ENCODE assay signal across 10 cellular contexts in genomic region chr9:129613520-129614175, GRCh38. TPM values are rescaled to one million over a fixed set of nuclear protein-coding genes. Genes with fewer than 3 reads are reported as not detected.
A peak's percentile ranks its signal among the peaks of the same experiment; 100 is the strongest.
DNase-seq lines count a peak whose midpoint lies in the region; ATAC-seq and TF ChIP-seq lines count a peak whose summit lies in the region.
"Had no signal": no experiment of that assay in that cellular context is flagged by ENCODE, and none has a peak within 500 bp of the region (broad histone marks: within the 10 kb centered on the region; RNA-seq: fewer than 3 reads in every experiment).

No MANE protein-coding gene starts in this region.

- ATAC-seq in HG03520 (IDR thresholded peaks at IDR 0.05; ENCODE audit: unreplicated experiment): no peak
- ATAC-seq in GM19023 (IDR thresholded peaks at IDR 0.05; ENCODE audit: unreplicated experiment): no peak

- H3K4me1 ChIP-seq in ascending aorta: peaks cover 5 to 31% of the 10 kb centered on the region in 2 donors

- H3K36me3 ChIP-seq in ascending aorta: no peaks in the 10 kb centered on the region

- no peak overlapping the region for H3K27ac Mint-ChIP-seq in activated CD4-positive, alpha-beta T cell treated with anti-CD3 and anti-CD28 coated beads, Interleukin-2, amount 10 ng/mL, durations not matched to agents 24 days and 14 days

- peaks cover 19% of the 10 kb centered on the region for H3K27me3 Mint-ChIP-seq in activated CD4-positive, alpha-beta T cell treated with anti-CD3 and anti-CD28 coated beads, Interleukin-2, amount 10 ng/mL, durations not matched to agents 24 days and 14 days

- H3K9me3 ChIP-seq in ascending aorta: no peaks in the 10 kb centered on the region

- H3K4me3 ChIP-seq in ascending aorta: no peak overlapping the region

- H3K27ac ChIP-seq in ascending aorta: peak overlapping the region; percentile 91 to 92
- H3K27ac ChIP-seq in layer of hippocampus (ENCODE audit: low read depth, low read length): peak overlapping the region; percentile 93

- no peak for TF ChIP-seq CTCF in ascending aorta (IDR thresholded peaks at IDR 0.05)

- no peaks in the 10 kb centered on the region for H3K27me3 ChIP-seq in ascending aorta
- H3K27me3 ChIP-seq in layer of hippocampus (ENCODE audit: control insufficient read depth, insufficient read depth, low read length): no peaks in the 10 kb centered on the region

- DNase-seq in NCI-H748 (lab: John Stamatoyannopoulos, UW; ENCODE audit: unreplicated experiment) (peak; percentile 46), NCI-H748 treated with DMSO at 0.1 percent for 48 hours (lab: John Stamatoyannopoulos, UW) (no peak), ascending aorta (ENCODE audit: low spot score in 2 of 2) (peak in 1 of 2 donors; percentile 85), superior temporal gyrus (ENCODE audit: extremely low spot score) (peak; percentile 89)
- DNase-seq in activated CD4-positive, alpha-beta T cell treated with anti-CD3 and anti-CD28 coated beads, Interleukin-2, amount 10 ng/mL, durations not matched to agents 24 days and 14 days: no peak
- DNase-seq: NCI-H1105 treated with DMSO at 0.1 percent for 48 hours had no signal

- no peaks in the 10 kb centered on the region for H3K36me3 Mint-ChIP-seq in activated CD4-positive, alpha-beta T cell treated with anti-CD3 and anti-CD28 coated beads, Interleukin-2, amount 10 ng/mL, durations not matched to agents 24 days and 14 days (ENCODE audit: low read depth)

- peaks cover 15% of the 10 kb centered on the region for H3K4me1 Mint-ChIP-seq in activated CD4-positive, alpha-beta T cell treated with anti-CD3 and anti-CD28 coated beads, Interleukin-2, amount 10 ng/mL, durations not matched to agents 24 days and 14 days

- peaks cover 3% of the 10 kb centered on the region for H3K9me3 Mint-ChIP-seq in activated CD4-positive, alpha-beta T cell treated with anti-CD3 and anti-CD28 coated beads, Interleukin-2, amount 10 ng/mL, durations not matched to agents 24 days and 14 days

- H3K4me3 Mint-ChIP-seq in activated CD4-positive, alpha-beta T cell treated with anti-CD3 and anti-CD28 coated beads, Interleukin-2, amount 10 ng/mL, durations not matched to agents 24 days and 14 days: no peak overlapping the region

- intact Hi-C loops in ascending aorta (cut with DNase I): loop anchor here (5.0 kb wide), 2 partner anchors 281 to 356 kb away; no protein-coding TSS in a partner anchor
- intact Hi-C loops in activated CD4-positive, alpha-beta T cell treated with anti-CD3 and anti-CD28 coated beads, Interleukin-2, amount 10 ng/mL, durations not matched to agents 24 days and 14 days (cut with micrococcal nuclease): loop anchor here (10.0 kb wide), 1 partner anchor 289 kb away; no protein-coding TSS in a partner anchor

RNA-seq across cellular contexts. Expression of gene C9orf50, which starts 7.3 kb away (rescaled TPM):
- total RNA-seq in ascending aorta: not detected
- total RNA-seq in activated CD4-positive, alpha-beta T cell treated with anti-CD3 and anti-CD28 coated beads, Interleukin-2, amount 10 ng/mL, durations not matched to agents 24 days and 14 days: not detected in 2 replicates
- total RNA-seq: T-helper 2 cell treated with Interferon-gamma antibody and Interleukin-4, amounts not matched to agents 100 ng/mL and 5 ng/mL, for 36 hours had no signal

RNA-seq across cellular contexts. Expression of gene NTMT1, which starts 12.3 kb away (rescaled TPM):
- 6.9 TPM for total RNA-seq in ascending aorta
- total RNA-seq in activated CD4-positive, alpha-beta T cell treated with anti-CD3 and anti-CD28 coated beads, Interleukin-2, amount 10 ng/mL, durations not matched to agents 24 days and 14 days: 72.0 and 72.4 TPM in 2 replicates

RNA-seq across cellular contexts. Expression of gene ASB6, which starts 28.3 kb away (rescaled TPM):
- 29.7 TPM for total RNA-seq in ascending aorta
- 21.9 and 22.7 TPM in 2 replicates for total RNA-seq in activated CD4-positive, alpha-beta T cell treated with anti-CD3 and anti-CD28 coated beads, Interleukin-2, amount 10 ng/mL, durations not matched to agents 24 days and 14 days

RNA-seq across cellular contexts. Expression of gene PRRX2, which starts 51.8 kb away (rescaled TPM):
- total RNA-seq in ascending aorta: 112 TPM
- total RNA-seq in activated CD4-positive, alpha-beta T cell treated with anti-CD3 and anti-CD28 coated beads, Interleukin-2, amount 10 ng/mL, durations not matched to agents 24 days and 14 days: 3.4 and 3.8 TPM in 2 replicates

Comparison
In these comparisons a context has a peak if more than half of its experiments do, and no peak if none do; other contexts are left out.
1. DNase-seq: peak in NCI-H748 (single experiment) and superior temporal gyrus (single experiment); none in NCI-H748 treated with DMSO at 0.1 percent for 48 hours (single experiment) and activated CD4-positive, alpha-beta T cell treated with anti-CD3 and anti-CD28 coated beads, Interleukin-2, amount 10 ng/mL, durations not matched to agents 24 days and 14 days (single experiment).